Comparison of ENCODE assay signal across 1 cellular context in genomic region chr6:100456178-100456880, GRCh38.
TF ChIP-seq lines count a peak whose summit lies in the region.

No MANE protein-coding gene starts in this region.

TF ChIP-seq in GM12878, 131 proteins besides CTCF, POLR2A, EP300 and RAD21 (continued from another document):
- peak; percentile 67; the same call in 1 of the 2 replicates for TF ChIP-seq BMI1 (IDR thresholded peaks at IDR 0.05; ENCODE audit: borderline replicate concordance)
